Comparison of ENCODE assay signal across 8 cellular contexts in the genomic region with DNA sequence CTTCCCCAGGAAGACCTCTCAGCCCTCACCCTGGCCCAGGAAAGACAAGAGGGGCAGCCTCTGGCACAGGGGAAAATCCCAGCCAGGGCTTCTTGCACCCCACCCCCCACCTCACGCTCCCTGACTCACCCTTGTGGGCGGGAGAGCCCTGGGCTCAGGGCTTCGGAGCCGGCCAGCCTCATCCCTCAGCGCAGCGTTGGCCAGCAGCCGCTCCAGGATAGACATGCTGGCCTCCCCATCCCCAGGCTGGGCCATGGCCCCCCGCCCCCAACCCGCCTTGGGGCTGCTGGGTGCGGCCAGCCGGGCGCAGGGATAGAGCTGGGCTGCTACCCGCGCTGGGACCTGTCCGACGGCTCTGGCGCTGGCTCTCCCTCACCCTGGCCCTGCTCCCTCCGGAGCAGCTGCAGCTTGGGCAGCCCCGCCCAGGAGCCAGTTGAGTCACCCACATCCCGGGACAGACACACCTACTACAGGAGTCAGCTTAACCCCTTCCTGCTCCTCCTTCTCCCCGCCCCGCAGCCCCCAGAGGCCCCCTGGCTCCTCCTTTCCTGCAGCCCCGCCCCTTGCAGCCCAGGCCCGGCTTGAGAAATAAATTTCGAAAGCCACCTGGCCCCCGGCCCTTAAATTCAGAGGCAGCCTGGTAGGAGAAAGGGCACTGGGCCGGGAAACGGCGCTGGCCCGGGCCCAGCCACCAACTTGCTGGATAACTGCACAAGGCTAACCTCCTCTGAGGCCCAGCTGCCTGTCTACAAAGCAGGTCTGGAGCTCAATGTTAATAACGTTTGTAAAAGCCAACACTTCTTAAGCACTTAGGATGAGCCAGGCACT. TPM values are rescaled to one million over a fixed set of nuclear protein-coding genes. Genes with fewer than 3 reads are reported as not detected.
DNase-seq lines count a peak whose midpoint lies in the region; ATAC-seq and TF ChIP-seq lines count a peak whose summit lies in the region.

No MANE protein-coding gene starts in this region.

- H3K27me3 Mint-ChIP-seq in stimulated activated naive CD8-positive, alpha-beta T cell treated with anti-CD3 and anti-CD28 coated beads, Interleukin-15, Interleukin-2, amounts not matched to agents 100 ng/mL and 50 ng/mL, for 24 hours: no peaks in the 10 kb centered on the region

- H3K36me3 ChIP-seq in mucosa of stomach (ENCODE audit: control insufficient read depth, insufficient read depth, low read length): peaks cover 54% of the 10 kb centered on the region

- DNase-seq in AG04450 (ENCODE audit: low read depth, low spot score) (peak; percentile 94), NCI-H526 (lab: John Stamatoyannopoulos, UW) (peak; percentile 76 to 95), activated T-cell treated with anti-CD3 and anti-CD28 coated beads for 4 hours (peak; percentile 30)

- H3K9me3 Mint-ChIP-seq in stimulated activated naive CD8-positive, alpha-beta T cell treated with anti-CD3 and anti-CD28 coated beads, Interleukin-15, Interleukin-2, amounts not matched to agents 100 ng/mL and 50 ng/mL, for 24 hours: no peaks in the 10 kb centered on the region

- H3K27ac ChIP-seq in AG04450 (ENCODE audit: low read depth, low read length): peak overlapping the region; percentile 88

- peak overlapping the region; percentile 30 for H3K4me3 Mint-ChIP-seq in stimulated activated naive CD8-positive, alpha-beta T cell treated with anti-CD3 and anti-CD28 coated beads, Interleukin-15, Interleukin-2, amounts not matched to agents 100 ng/mL and 50 ng/mL, for 24 hours

- H3K4me1 Mint-ChIP-seq in stimulated activated naive CD8-positive, alpha-beta T cell treated with anti-CD3 and anti-CD28 coated beads, Interleukin-15, Interleukin-2, amounts not matched to agents 100 ng/mL and 50 ng/mL, for 24 hours (ENCODE audit: low read depth): peaks cover 15% of the 10 kb centered on the region

- no peak for TF ChIP-seq CTCF in AG04450 (IDR thresholded peaks at IDR 0.05; ENCODE audit: low read depth, low read length)

- H3K9me3 ChIP-seq in AG04450 (ENCODE audit: control insufficient read depth, insufficient read depth, low read length) (no peaks in the 10 kb centered on the region), mucosa of stomach (ENCODE audit: control insufficient read depth, low read length) (no peaks in the 10 kb centered on the region)

- peaks cover 12% of the 10 kb centered on the region for H3K36me3 Mint-ChIP-seq in stimulated activated naive CD8-positive, alpha-beta T cell treated with anti-CD3 and anti-CD28 coated beads, Interleukin-15, Interleukin-2, amounts not matched to agents 100 ng/mL and 50 ng/mL, for 24 hours (ENCODE audit: low read depth)

- peak overlapping the region; percentile 67 for H3K4me3 ChIP-seq in AG04450 (ENCODE audit: low read depth, low read length)
- H3K4me3 ChIP-seq in mucosa of stomach (ENCODE audit: low read length): peak overlapping the region; percentile 58

- H3K27me3 ChIP-seq in AG04450 (ENCODE audit: control insufficient read depth, insufficient read depth, low read length): no peaks in the 10 kb centered on the region
- no peaks in the 10 kb centered on the region for H3K27me3 ChIP-seq in mucosa of stomach (ENCODE audit: control insufficient read depth, insufficient read depth, low read length)

- ATAC-seq in GM18868 (IDR thresholded peaks at IDR 0.05; ENCODE audit: unreplicated experiment) (peak; percentile 95), HG03066 (IDR thresholded peaks at IDR 0.05; ENCODE audit: low read depth, unreplicated experiment) (peak; percentile 97), esophagus mucosa (peak; percentile 95)

- H3K4me1 ChIP-seq in mucosa of stomach (ENCODE audit: control insufficient read depth, insufficient read depth, low read length): peaks cover 88% of the 10 kb centered on the region

- CTCF ChIA-PET in AG04450 (lab: Charles Lee): interaction anchor here (0.7 to 1.1 kb wide), 2 partner anchors 14 to 61 kb away, joined by 3 to 5 read pairs; no protein-coding TSS in a partner anchor

- POLR2A ChIA-PET in AG04450 (lab: Yijun Ruan, JAX): interaction anchor here (0.5 to 4.2 kb wide), 9 partner anchors 11 to 134 kb away, joined by 3 to 44 read pairs (median 6); partner anchors contain the start of genes SSRP1 and TNKS1BP1

- no peak overlapping the region for H3K27ac Mint-ChIP-seq in stimulated activated naive CD8-positive, alpha-beta T cell treated with anti-CD3 and anti-CD28 coated beads, Interleukin-15, Interleukin-2, amounts not matched to agents 100 ng/mL and 50 ng/mL, for 24 hours

- peak overlapping the region; percentile 71 for H3K9ac ChIP-seq in mucosa of stomach (ENCODE audit: low read length)

RNA-seq across cellular contexts. Expression of gene TNKS1BP1, which starts 13.4 kb away (rescaled TPM):
- 59.4 and 63.8 TPM in 2 replicates for polyA plus RNA-seq in AG04450 (2011; rRNA removed)
- polyA minus RNA-seq in AG04450 (2011; rRNA and poly(A)+ RNA removed): 76.8 and 78.0 TPM in 2 replicates
- 160 TPM for total RNA-seq in esophagus mucosa

RNA-seq across cellular contexts. Expression of gene SSRP1, which starts 24.4 kb away (rescaled TPM):
- polyA plus RNA-seq in AG04450 (2011; rRNA removed): 111 and 113 TPM in 2 replicates
- 115 and 126 TPM in 2 replicates for polyA minus RNA-seq in AG04450 (2011; rRNA and poly(A)+ RNA removed)
- total RNA-seq in esophagus mucosa: 74.9 TPM

RNA-seq across cellular contexts. Expression of gene P2RX3, which starts 26.8 kb away (rescaled TPM):
- not detected in 2 replicates for polyA plus RNA-seq in AG04450 (2011; rRNA removed)
- not detected in 2 replicates for polyA minus RNA-seq in AG04450 (2011; rRNA and poly(A)+ RNA removed)
- not detected for total RNA-seq in esophagus mucosa

Comparison
In these comparisons a context has a peak if more than half of its experiments do, and no peak if none do; other contexts are left out.
1. Peak in every context shown above with its lines: DNase-seq, ATAC-seq, H3K4me3 ChIP-seq and H3K27ac ChIP-seq.
2. DNase-seq: peak in every context shown above with its lines; median percentile 94 in AG04450; 86 in NCI-H526; 30 in activated T-cell treated with anti-CD3 and anti-CD28 coated beads for 4 hours.